ENCODE assay signal across 16 cellular contexts in the genomic region with DNA sequence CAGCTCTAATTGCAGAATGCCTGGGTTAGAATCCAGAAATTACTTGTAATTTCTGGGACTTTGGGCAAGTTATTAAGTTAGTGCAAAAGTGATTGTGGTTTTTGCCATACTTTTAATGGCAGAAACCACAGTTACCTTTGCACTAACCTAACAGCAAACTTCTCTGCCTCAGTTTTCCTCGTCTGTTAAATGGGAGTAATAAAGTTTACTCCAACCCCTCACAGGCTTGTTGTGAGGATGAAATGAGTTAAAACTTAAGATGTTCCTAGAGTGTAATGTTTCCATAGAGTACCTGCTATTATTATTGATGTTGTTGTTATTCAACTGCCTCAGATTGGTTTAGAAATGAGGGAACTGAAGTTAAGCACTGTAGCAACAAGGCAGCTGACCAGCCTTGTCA.
DNase-seq lines count a peak whose midpoint lies in the region; ATAC-seq and TF ChIP-seq lines count a peak whose summit lies in the region.
"Had no signal": no experiment of that assay in that cellular context is flagged by ENCODE, and none has a peak within 500 bp of the region (broad histone marks: within the 10 kb centered on the region; RNA-seq: fewer than 3 reads in every experiment).

No MANE protein-coding gene starts in this region.

- TF ChIP-seq POLR2A in spleen (IDR thresholded peaks at IDR 0.05), result no peak

- H3K4me1 Mint-ChIP-seq in HFFc6 (ENCODE audit: low read depth) (peaks cover 22% of the 10 kb centered on the region; the same call in 1 of the 2 replicates), mesothelial cell of epicardium (peaks cover 4% of the 10 kb centered on the region), chondrocyte (ENCODE audit: low read depth) (peaks cover 32% of the 10 kb centered on the region)
- H3K4me1 Mint-ChIP-seq: H9 had no signal

- no peaks in the 10 kb centered on the region for H3K9me2 ChIP-seq in hepatocyte (replicated peaks; ENCODE audit: insufficient read depth)

- WGBS in hepatocyte (ENCODE audit: low lambda C conversion rate, missing lambda C conversion rate), result 89% methylated on average over 1 of the region's 1 CpG
- 79 to 90% (median 84%) methylated on average over 1 of the region's 1 CpG for WGBS in spleen, 5 donors

- peaks cover 4% of the 10 kb centered on the region for H3K36me3 ChIP-seq in hepatocyte (replicated peaks; ENCODE audit: insufficient read depth, low read depth)
- H3K36me3 ChIP-seq in spleen, result no peaks in the 10 kb centered on the region

- DNase-seq in HFFc6, result no peak
- no peak for DNase-seq in hepatocyte (ENCODE audit: low spot score)
- no peak for DNase-seq in mesothelial cell of epicardium (ENCODE audit: low spot score in 2 of 2, unreplicated experiment in 2 of 2)
- DNase-seq in spleen, result no peak
- no peak for DNase-seq in chondrocyte (ENCODE audit: low spot score)
- no peak for DNase-seq in NCI-H2227 treated with DMSO at 0.1 percent for 48 hours (lab: John Stamatoyannopoulos, UW)
- DNase-seq: 8988T; Calu3; CD8-positive, alpha-beta T cell; DMS79 treated with DMSO at 0.1 percent for 48 hours; GF-D8; GOT3; H9 had no signal

- H3K27ac Mint-ChIP-seq in HFFc6 (peak overlapping the region; percentile 59), mesothelial cell of epicardium (peak overlapping the region; percentile 57), chondrocyte (ENCODE audit: unreplicated experiment) (no peak overlapping the region)
- H3K27ac Mint-ChIP-seq: B cell; CD8-positive, alpha-beta T cell had no signal

- H3K9me3 Mint-ChIP-seq in HFFc6 (peaks cover 19% of the 10 kb centered on the region), mesothelial cell of epicardium (peaks cover 16% of the 10 kb centered on the region), chondrocyte (ENCODE audit: low read depth) (peaks cover 7% of the 10 kb centered on the region)

- H3K27ac ChIP-seq in hepatocyte (peak overlapping the region; percentile 43), spleen (peak overlapping the region in 5 of 8 donors; percentile 20 to 44 (median 35))
- H3K27ac ChIP-seq: BLaER1 treated with 17β-estradiol and CSF1 and Interleukin-3, amounts not matched to agents 10 nM and 100 nM had no signal

- no peaks in the 10 kb centered on the region for H3K79me2 ChIP-seq in hepatocyte

- intact Hi-C loops in spleen (cut with DNase I; ENCODE audit: low total_unique reads), result no loop called here

- no peak for TF ChIP-seq CTCF in HFFc6 (IDR thresholded peaks at IDR 0.05)
- TF ChIP-seq CTCF in hepatocyte (IDR thresholded peaks at IDR 0.05; ENCODE audit: poor library complexity), result no peak
- no peak for TF ChIP-seq CTCF in mesothelial cell of epicardium (IDR thresholded peaks at IDR 0.05; ENCODE audit: unreplicated experiment)
- TF ChIP-seq CTCF in spleen (IDR thresholded peaks at IDR 0.05 in 8 of 11, conservative IDR thresholded peaks at IDR 0.05 in 3 of 11), result no peak
- TF ChIP-seq CTCF in chondrocyte (IDR thresholded peaks at IDR 0.05), result no peak

- H3K9me3 ChIP-seq in hepatocyte (ENCODE audit: low read depth), result no peaks in the 10 kb centered on the region
- H3K9me3 ChIP-seq in spleen, result peaks cover 0 to 16% (median 3%) of the 10 kb centered on the region in 8 donors

- H3K27me3 Mint-ChIP-seq in HFFc6 (ENCODE audit: insufficient read depth), result peaks cover 5% of the 10 kb centered on the region
- H3K27me3 Mint-ChIP-seq in mesothelial cell of epicardium (ENCODE audit: low read depth), result no peaks in the 10 kb centered on the region
- no peaks in the 10 kb centered on the region for H3K27me3 Mint-ChIP-seq in chondrocyte (ENCODE audit: low read depth)

- H3K27me3 ChIP-seq in hepatocyte (no peaks in the 10 kb centered on the region), spleen (replicated peaks in 1 of 7) (no peaks in the 10 kb centered on the region)
- H3K27me3 ChIP-seq: BLaER1 treated with 17β-estradiol and CSF1 and Interleukin-3, amounts not matched to agents 10 nM and 100 nM had no signal

- no peak overlapping the region for H3K4me2 ChIP-seq in hepatocyte

- H3K4me1 ChIP-seq in hepatocyte (ENCODE audit: insufficient read depth) (peaks cover 9% of the 10 kb centered on the region), spleen (peaks cover 0 to 42% (median 21%) of the 10 kb centered on the region in 6 donors)

- H3K4me3 ChIP-seq in hepatocyte (no peak overlapping the region), spleen (no peak overlapping the region)
- H3K4me3 ChIP-seq: BLaER1 treated with 17β-estradiol and CSF1 and Interleukin-3, amounts not matched to agents 10 nM and 100 nM had no signal

- ATAC-seq in HG02571 (IDR thresholded peaks at IDR 0.05; ENCODE audit: unreplicated experiment), result no peak
- ATAC-seq: CD8-positive, alpha-beta T cell had no signal

- H3K36me3 Mint-ChIP-seq in HFFc6 (ENCODE audit: low read depth) (peaks cover 55% of the 10 kb centered on the region), mesothelial cell of epicardium (peaks cover 32% of the 10 kb centered on the region), chondrocyte (ENCODE audit: low read depth) (peaks cover 27% of the 10 kb centered on the region)
- H3K36me3 Mint-ChIP-seq: CD8-positive, alpha-beta T cell had no signal

- no peaks in the 10 kb centered on the region for H4K20me1 ChIP-seq in hepatocyte (ENCODE audit: insufficient read depth, poor library complexity, severe bottlenecking)
- H4K20me1 ChIP-seq: BLaER1 treated with 17β-estradiol and CSF1 and Interleukin-3, amounts not matched to agents 10 nM and 100 nM had no signal

- peak overlapping the region; percentile 24; the same call in 1 of the 2 replicates for H3K4me3 Mint-ChIP-seq in HFFc6
- no peak overlapping the region for H3K4me3 Mint-ChIP-seq in mesothelial cell of epicardium
- no peak overlapping the region for H3K4me3 Mint-ChIP-seq in chondrocyte (ENCODE audit: unreplicated experiment)
- H3K4me3 Mint-ChIP-seq: B cell; CD8-positive, alpha-beta T cell; H9 had no signal

- no peak overlapping the region for H2AFZ ChIP-seq in hepatocyte
